ENCODE assay signal across 8 cellular contexts in genomic region chrX:153722704-153723350, GRCh38. TPM values are rescaled to one million over a fixed set of nuclear protein-coding genes. Genes with fewer than 3 reads are reported as not detected.
A peak's percentile ranks its signal among the peaks of the same experiment; 100 is the strongest.
DNase-seq lines count a peak whose midpoint lies in the region; ATAC-seq and TF ChIP-seq lines count a peak whose summit lies in the region.

No MANE protein-coding gene starts in this region.

- no peaks in the 10 kb centered on the region for H3K9me3 Mint-ChIP-seq in activated naive CD8-positive, alpha-beta T cell treated with anti-CD3 and anti-CD28 coated beads, Interleukin-2, amount 50 U/mL, for 24 hours

- H3K27me3 ChIP-seq in right atrium auricular region = no peaks in the 10 kb centered on the region
- no peaks in the 10 kb centered on the region for H3K27me3 ChIP-seq in liver (ENCODE audit: control insufficient read depth in 4 of 4, insufficient read depth in 4 of 4, low read length in 3 of 4)
- H3K27me3 ChIP-seq in uterus = no peaks in the 10 kb centered on the region

- no peak for TF ChIP-seq RAD21 in liver (IDR thresholded peaks at IDR 0.05)

- no peak for TF ChIP-seq POLR2A in uterus (IDR thresholded peaks at IDR 0.05)

- H3K36me3 Mint-ChIP-seq in activated naive CD8-positive, alpha-beta T cell treated with anti-CD3 and anti-CD28 coated beads, Interleukin-2, amount 50 U/mL, for 24 hours (ENCODE audit: low read depth) = peaks cover 16% of the 10 kb centered on the region

- peak overlapping the region in 1 of 2 donors; percentile 78 for H3K9ac ChIP-seq in liver (ENCODE audit: low read depth in 1 of 2, low read length in 2 of 2)

- peaks cover 17% of the 10 kb centered on the region for H3K36me3 ChIP-seq in right atrium auricular region
- peaks cover 3 to 19% (median 9%) of the 10 kb centered on the region in 4 donors for H3K36me3 ChIP-seq in liver (ENCODE audit: control insufficient read depth in 4 of 4, insufficient read depth in 3 of 4, low read depth in 1 of 4, low read length in 3 of 4)
- no peaks in the 10 kb centered on the region for H3K36me3 ChIP-seq in uterus

- H3K9me3 ChIP-seq in right atrium auricular region (no peaks in the 10 kb centered on the region), liver (ENCODE audit: control insufficient read depth in 4 of 4, low read length in 3 of 4) (no peaks in the 10 kb centered on the region), uterus (no peaks in the 10 kb centered on the region)

- no peak for TF ChIP-seq CTCF in right atrium auricular region (IDR thresholded peaks at IDR 0.05)
- no peak for TF ChIP-seq CTCF in liver (IDR thresholded peaks at IDR 0.05; ENCODE audit: low read depth, low read length, missing input control)
- TF ChIP-seq CTCF in uterus (IDR thresholded peaks at IDR 0.05) = no peak

- intact Hi-C loops in left cardiac atrium (cut with DNase I) (no loop called here), uterus (cut with DNase I; ENCODE audit: low total_unique reads) (no loop called here)

- ATAC-seq in left cardiac atrium (no peak), HG03457 (IDR thresholded peaks at IDR 0.05; ENCODE audit: unreplicated experiment) (no peak)
- no peak for ATAC-seq in activated naive CD8-positive, alpha-beta T cell treated with anti-CD3 and anti-CD28 coated beads, Interleukin-2, amount 50 U/mL, for 24 hours

- H3K4me1 ChIP-seq in right atrium auricular region = peaks cover 0 to 36% of the 10 kb centered on the region in 2 donors
- H3K4me1 ChIP-seq in liver (ENCODE audit: control insufficient read depth in 4 of 4, insufficient read depth in 4 of 4, low read length in 3 of 4) = peaks cover 16 to 43% (median 31%) of the 10 kb centered on the region in 4 donors
- H3K4me1 ChIP-seq in uterus = peaks cover 0 to 4% of the 10 kb centered on the region in 2 donors

- peak overlapping the region; percentile 81 for H3K27ac Mint-ChIP-seq in activated naive CD8-positive, alpha-beta T cell treated with anti-CD3 and anti-CD28 coated beads, Interleukin-2, amount 50 U/mL, for 24 hours

- WGBS in liver = 42% methylated on average over 12 of the region's 12 CpGs

- H3K4me1 Mint-ChIP-seq in activated naive CD8-positive, alpha-beta T cell treated with anti-CD3 and anti-CD28 coated beads, Interleukin-2, amount 50 U/mL, for 24 hours = peaks cover 28% of the 10 kb centered on the region

- peak overlapping the region; percentile 87 for H3K4me3 Mint-ChIP-seq in activated naive CD8-positive, alpha-beta T cell treated with anti-CD3 and anti-CD28 coated beads, Interleukin-2, amount 50 U/mL, for 24 hours

- no peaks in the 10 kb centered on the region for H3K27me3 Mint-ChIP-seq in activated naive CD8-positive, alpha-beta T cell treated with anti-CD3 and anti-CD28 coated beads, Interleukin-2, amount 50 U/mL, for 24 hours

- DNase-seq in right atrium auricular region (ENCODE audit: low spot score) = no peak
- no peak for DNase-seq in left cardiac atrium
- DNase-seq in activated naive CD8-positive, alpha-beta T cell treated with anti-CD3 and anti-CD28 coated beads, Interleukin-2, amount 50 U/mL, for 24 hours = no peak
- DNase-seq in uterus = no peak
- DNase-seq in occipital lobe (lab: John Stamatoyannopoulos, UW) = no peak
- no peak for DNase-seq in effector CD8-positive, alpha-beta T cell (lab: John Stamatoyannopoulos, UW)

- H3K4me3 ChIP-seq in right atrium auricular region = peak overlapping the region; percentile 65 to 71
- peak overlapping the region; percentile 65 to 82 (median 74) for H3K4me3 ChIP-seq in liver (ENCODE audit: low read depth in 1 of 3, low read length in 3 of 3)
- peak overlapping the region; percentile 43 to 49 for H3K4me3 ChIP-seq in uterus

- H3K27ac ChIP-seq in right atrium auricular region (peak overlapping the region; percentile 84 to 89), liver (ENCODE audit: low read depth in 1 of 2, low read length in 2 of 2) (peak overlapping the region; percentile 83 to 86), uterus (peak overlapping the region; percentile 81 to 91)

TF ChIP-seq in liver, 16 proteins besides CTCF, POLR2A, EP300 and RAD21:
- no peak for TF ChIP-seq EGR1 (IDR thresholded peaks at IDR 0.05; ENCODE audit: low read depth in 2 of 2)
- no peak for TF ChIP-seq NR2F2 (IDR thresholded peaks at IDR 0.05)
- TF ChIP-seq FOXA2 (IDR thresholded peaks at IDR 0.05) = no peak
- TF ChIP-seq YY1 (IDR thresholded peaks at IDR 0.05) = no peak

RNA-seq across cellular contexts. Expression of gene BCAP31, which starts 1.4 kb away (rescaled TPM):
- 100 to 1,000 TPM in 1 of 2 donors, 10 to 100 TPM in 1; 86.3 to 109 TPM for total RNA-seq in right atrium auricular region
- 100 to 1,000 TPM; 123 to 159 TPM for total RNA-seq in left cardiac atrium
- total RNA-seq in liver = 100 to 1,000 TPM in 1 of 2 donors, 10 to 100 TPM in 1; 64.6 to 101 TPM
- 100 to 1,000 TPM; 136 to 158 TPM for polyA plus RNA-seq in liver
- 100 to 1,000 TPM in 2 of 4 donors, 10 to 100 TPM in 2; 86.6 to 177 (median 102) TPM for total RNA-seq in uterus
- 60.2 TPM for total RNA-seq in occipital lobe

RNA-seq across cellular contexts. Expression of gene ABCD1, which starts 1.8 kb away (rescaled TPM):
- total RNA-seq in right atrium auricular region (10 to 100 TPM; 15.2 to 18.0 TPM), left cardiac atrium (10 to 100 TPM; 11.5 to 15.0 TPM), liver (10 to 100 TPM in 1 of 2 donors, 1 to 10 TPM in 1; 5.6 to 10.8 TPM), uterus (10 to 100 TPM in 3 of 4 donors, 1 to 10 TPM in 1; 2.9 to 24.9 (median 13.1) TPM), occipital lobe (5.0 TPM)
- 1 to 10 TPM; 4.0 to 9.6 TPM for polyA plus RNA-seq in liver

RNA-seq across cellular contexts. Expression of gene SLC6A8, which starts 35.1 kb away (rescaled TPM):
- total RNA-seq in right atrium auricular region (10 to 100 TPM; 71.3 to 76.6 TPM), left cardiac atrium (100 to 1,000 TPM; 107 to 134 TPM), liver (10 to 100 TPM in 1 of 2 donors, under 1 TPM in 1; 0.84 to 44.4 TPM), uterus (10 to 100 TPM in 2 of 4 donors, 1 to 10 TPM in 2; 4.7 to 40.3 (median 11.2) TPM), occipital lobe (11.4 TPM)
- polyA plus RNA-seq in liver = 1 to 10 TPM in 1 of 2 donors, under 1 TPM in 1; 0.25 to 1.9 TPM

RNA-seq across cellular contexts. Expression of gene PLXNB3, which starts 41.2 kb away (rescaled TPM):
- 1 to 10 TPM; 5.6 to 8.2 TPM for total RNA-seq in right atrium auricular region
- 1 to 10 TPM; 5.9 to 7.1 TPM for total RNA-seq in left cardiac atrium
- under 1 TPM; 0.42 to 0.50 TPM for total RNA-seq in liver
- polyA plus RNA-seq in liver = under 1 TPM; 0.11 to 0.69 TPM
- 10 to 100 TPM in 1 of 4 donors, 1 to 10 TPM in 3; 1.5 to 50.7 (median 5.1) TPM for total RNA-seq in uterus
- total RNA-seq in occipital lobe = 0.47 TPM

RNA-seq across cellular contexts. Expression of gene PNCK, which starts 49.2 kb away (rescaled TPM):
- total RNA-seq in right atrium auricular region = 10 to 100 TPM in 1 of 2 donors, 1 to 10 TPM in 1; 4.0 to 42.4 TPM
- total RNA-seq in left cardiac atrium = 10 to 100 TPM in 1 of 2 donors, 1 to 10 TPM in 1; 9.7 to 14.6 TPM
- under 1 TPM in 1 of 2 donors, not detected in 1; 0.17 TPM for total RNA-seq in liver
- under 1 TPM in 1 of 2 donors, not detected in 1; 0.02 TPM for polyA plus RNA-seq in liver
- total RNA-seq in uterus = 1 to 10 TPM in 3 of 4 donors, not detected in 1; 1.8 to 8.5 (median 5.9) TPM
- total RNA-seq in occipital lobe = 27.5 TPM
